ENCODE assay signal across 9 cellular contexts in the genomic region with DNA sequence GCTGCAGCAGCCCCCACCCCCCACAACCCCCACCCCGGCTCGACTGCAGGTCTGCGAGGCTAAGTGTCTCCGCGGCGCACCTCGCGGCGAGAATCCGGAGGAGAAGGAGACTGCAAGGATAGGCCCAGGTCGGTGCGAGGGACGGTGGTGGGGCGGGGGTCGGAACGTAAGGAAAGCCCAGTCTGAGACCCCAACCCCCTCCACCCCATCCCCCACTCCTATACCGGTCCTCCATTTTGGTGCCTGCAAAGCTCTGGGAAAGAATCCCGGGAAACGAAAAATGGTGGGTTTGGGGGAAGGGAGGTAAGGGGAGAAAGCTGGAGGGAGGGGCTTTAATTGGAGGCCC. TPM values are rescaled to one million over a fixed set of nuclear protein-coding genes. Genes with fewer than 3 reads are reported as not detected.
DNase-seq lines count a peak whose midpoint lies in the region; FAIRE-seq lines count a peak whose summit lies in the region.
"Had no signal": no experiment of that assay in that cellular context is flagged by ENCODE, and none has a peak within 500 bp of the region (broad histone marks: within the 10 kb centered on the region; RNA-seq: fewer than 3 reads in every experiment).

No MANE protein-coding gene starts in this region.

- H3K27me3 ChIP-seq in adipocyte (replicated peaks; ENCODE audit: control insufficient read depth, insufficient read depth, low read length) = peaks cover 8% of the 10 kb centered on the region
- no peaks in the 10 kb centered on the region for H3K27me3 ChIP-seq in iPS DF 6.9 (ENCODE audit: control insufficient read depth, insufficient read depth, low read length)
- H3K27me3 ChIP-seq in small intestine (ENCODE audit: control insufficient read depth in 2 of 2, insufficient read depth in 2 of 2, low read length in 2 of 2) = no peaks in the 10 kb centered on the region

- H3K4me1 ChIP-seq in adipocyte (ENCODE audit: control insufficient read depth, insufficient read depth, low read length) = peaks cover 4% of the 10 kb centered on the region
- H3K4me1 ChIP-seq in iPS DF 6.9 (ENCODE audit: control insufficient read depth, insufficient read depth, low read length) = no peaks in the 10 kb centered on the region
- no peaks in the 10 kb centered on the region for H3K4me1 ChIP-seq in small intestine (ENCODE audit: control insufficient read depth in 2 of 2, insufficient read depth in 1 of 2, low read depth in 1 of 2, low read length in 1 of 2)

- no peak overlapping the region for H3K27ac ChIP-seq in iPS DF 6.9 (ENCODE audit: low read length)
- peak overlapping the region in 1 of 2 donors; percentile 16 for H3K27ac ChIP-seq in small intestine (ENCODE audit: low read depth in 1 of 2, low read length in 1 of 2)

- DNase-seq in COLO829 (ENCODE audit: low spot score) (peak; percentile 23), M059J (ENCODE audit: low read depth) (peak; percentile 33), adipocyte (ENCODE audit: low read depth) (peak; percentile 43), iPS DF 6.9 (ENCODE audit: low read depth, low spot score) (no peak), small intestine (no peak), Kasumi-1 (lab: John Stamatoyannopoulos, UW) (no peak), ACHN (no peak), D341Med (ENCODE audit: low spot score) (no peak)

- H3K9me3 ChIP-seq in adipocyte (ENCODE audit: control insufficient read depth, low read length) (no peaks in the 10 kb centered on the region), iPS DF 6.9 (ENCODE audit: control insufficient read depth, insufficient read depth, low read length) (no peaks in the 10 kb centered on the region), small intestine (ENCODE audit: control insufficient read depth, low read depth) (no peaks in the 10 kb centered on the region)

- peak overlapping the region; percentile 71 for H3K9ac ChIP-seq in adipocyte (ENCODE audit: low read length)

- H3K4me3 ChIP-seq in adipocyte (ENCODE audit: low read length) (peak overlapping the region; percentile 81), iPS DF 6.9 (ENCODE audit: low read length) (peak overlapping the region; percentile 52), small intestine (ENCODE audit: low read depth in 1 of 2, low read length in 2 of 2) (peak overlapping the region; percentile 50 to 59)

- H3K36me3 ChIP-seq in adipocyte (ENCODE audit: control insufficient read depth, insufficient read depth, low read length, severe bottlenecking) (no peaks in the 10 kb centered on the region), iPS DF 6.9 (ENCODE audit: control insufficient read depth, insufficient read depth, low read length) (peaks cover 3% of the 10 kb centered on the region; the same call in 1 of the 2 replicates), small intestine (ENCODE audit: control insufficient read depth in 2 of 2, insufficient read depth in 2 of 2, low read length in 2 of 2) (no peaks in the 10 kb centered on the region)

- FAIRE-seq in small intestine (lab: Jason Lieb, UNC) = no peak

- in situ Hi-C loops in ACHN (cut with HindIII; ENCODE audit: low pct_ligation_motif_present, low pct_unique_long_range_greater_than_20kb, low sequenced_read_pairs) = no loop called here

- no CpG with 5 or more reads among the region's 19 CpGs for WGBS in iPS DF 6.9 (ENCODE audit: insufficient coverage, insufficient read length)
- 2 to 39% (median 4%) methylated on average over 6 to 19 of the region's 19 CpGs for WGBS in small intestine, 3 donors

RNA-seq across cellular contexts. Expression of gene BEX3, which starts 0.6 kb away (rescaled TPM):
- total RNA-seq in M059J (2014; rRNA removed; shearing (Covaris generic)) = 437 and 579 TPM in 2 replicates
- polyA plus RNA-seq in small intestine = 10 to 100 TPM in 2 of 3 donors, 1 to 10 TPM in 1; 8.1 to 82.2 (median 20.3) TPM

RNA-seq across cellular contexts. Expression of gene TCEAL9, which starts 20.6 kb away (rescaled TPM):
- total RNA-seq in M059J (2014; rRNA removed; shearing (Covaris generic)) = 261 TPM in 2 replicates
- polyA plus RNA-seq in small intestine = 10 to 100 TPM; 23.3 to 56.8 (median 41.9) TPM

RNA-seq across cellular contexts. Expression of gene TCEAL7, which starts 46.9 kb away (rescaled TPM):
- total RNA-seq in M059J (2014; rRNA removed; shearing (Covaris generic)) = 5.2 and 6.3 TPM in 2 replicates
- polyA plus RNA-seq in small intestine = 10 to 100 TPM in 1 of 3 donors, 1 to 10 TPM in 1, not detected in 1; 4.3 to 11.2 TPM
- total RNA-seq: NCI-H460 had no signal

Comparison
In these comparisons a context has a peak if more than half of its experiments do, and no peak if none do; other contexts are left out.
1. DNase-seq: peak in COLO829 (single experiment), M059J (single experiment) and adipocyte (single experiment); none in iPS DF 6.9 (single experiment), small intestine (single experiment), Kasumi-1 (0 of 2), ACHN (single experiment) and D341Med (single experiment).
2. Peak in every context shown above with its lines, with median percentiles within 50 percentile points of each other: H3K4me3 ChIP-seq.